In the genomic region with DNA sequence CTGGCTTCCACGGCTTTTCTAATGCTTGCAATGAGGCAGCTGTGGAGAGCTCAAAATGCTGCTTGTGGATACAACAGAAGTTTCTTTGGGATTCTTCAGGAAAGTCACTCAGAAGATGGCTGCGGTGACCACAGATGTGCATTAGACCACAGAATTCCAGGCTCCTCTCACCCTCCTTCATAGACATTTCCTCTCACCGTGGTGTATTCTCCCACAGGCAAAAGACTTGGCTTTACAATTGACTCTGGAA, we compare ENCODE assay signal across 1 cellular context.
TF ChIP-seq lines count a peak whose summit lies in the region.

No MANE protein-coding gene starts in this region.

TF ChIP-seq in GM23338, 12 proteins besides CTCF, POLR2A, EP300 and RAD21 (continued from another document):
- TF ChIP-seq ZNF462 (CRISPR knock-in tag; IDR thresholded peaks at IDR 0.05): peak; percentile 75
